2 cellular contexts compared by ENCODE assay signal in the genomic region with DNA sequence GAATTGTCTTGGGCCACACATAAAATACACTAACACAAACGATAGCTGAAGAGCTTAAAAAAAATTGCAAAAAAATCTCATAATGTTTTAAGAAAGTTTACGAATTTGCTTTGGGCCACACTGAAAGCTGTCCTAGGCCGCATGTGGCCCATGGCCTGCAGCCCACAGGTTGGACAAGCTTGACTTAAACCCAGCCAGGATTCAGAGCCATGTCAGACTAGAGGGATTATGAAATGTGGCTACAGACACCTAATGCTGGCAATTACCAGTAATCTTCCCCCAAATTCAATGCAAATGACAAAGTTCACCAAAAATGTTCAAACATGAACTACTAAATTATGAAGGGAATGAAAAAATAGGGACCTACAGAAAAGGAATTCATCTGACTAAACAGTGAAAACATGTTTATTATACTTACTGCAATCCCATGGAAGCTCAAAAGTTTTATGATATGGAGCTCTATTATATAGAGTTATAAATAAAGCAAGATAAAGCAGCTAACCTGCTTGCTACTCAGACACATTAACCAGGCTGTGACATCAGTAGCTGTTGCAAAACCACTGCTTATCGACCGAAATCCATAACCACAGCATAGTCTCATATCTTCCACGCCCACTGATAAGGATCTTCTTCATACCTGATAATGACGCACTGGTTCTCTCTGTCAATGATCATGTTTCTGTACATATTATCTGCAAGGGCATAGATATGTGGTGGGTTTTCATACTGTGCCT.
TF ChIP-seq lines count a peak whose summit lies in the region.

No MANE protein-coding gene starts in this region.

TF ChIP-seq in GM12878, 131 proteins besides CTCF, POLR2A, EP300 and RAD21 (continues in another document):
- TF ChIP-seq, protein P1, sequence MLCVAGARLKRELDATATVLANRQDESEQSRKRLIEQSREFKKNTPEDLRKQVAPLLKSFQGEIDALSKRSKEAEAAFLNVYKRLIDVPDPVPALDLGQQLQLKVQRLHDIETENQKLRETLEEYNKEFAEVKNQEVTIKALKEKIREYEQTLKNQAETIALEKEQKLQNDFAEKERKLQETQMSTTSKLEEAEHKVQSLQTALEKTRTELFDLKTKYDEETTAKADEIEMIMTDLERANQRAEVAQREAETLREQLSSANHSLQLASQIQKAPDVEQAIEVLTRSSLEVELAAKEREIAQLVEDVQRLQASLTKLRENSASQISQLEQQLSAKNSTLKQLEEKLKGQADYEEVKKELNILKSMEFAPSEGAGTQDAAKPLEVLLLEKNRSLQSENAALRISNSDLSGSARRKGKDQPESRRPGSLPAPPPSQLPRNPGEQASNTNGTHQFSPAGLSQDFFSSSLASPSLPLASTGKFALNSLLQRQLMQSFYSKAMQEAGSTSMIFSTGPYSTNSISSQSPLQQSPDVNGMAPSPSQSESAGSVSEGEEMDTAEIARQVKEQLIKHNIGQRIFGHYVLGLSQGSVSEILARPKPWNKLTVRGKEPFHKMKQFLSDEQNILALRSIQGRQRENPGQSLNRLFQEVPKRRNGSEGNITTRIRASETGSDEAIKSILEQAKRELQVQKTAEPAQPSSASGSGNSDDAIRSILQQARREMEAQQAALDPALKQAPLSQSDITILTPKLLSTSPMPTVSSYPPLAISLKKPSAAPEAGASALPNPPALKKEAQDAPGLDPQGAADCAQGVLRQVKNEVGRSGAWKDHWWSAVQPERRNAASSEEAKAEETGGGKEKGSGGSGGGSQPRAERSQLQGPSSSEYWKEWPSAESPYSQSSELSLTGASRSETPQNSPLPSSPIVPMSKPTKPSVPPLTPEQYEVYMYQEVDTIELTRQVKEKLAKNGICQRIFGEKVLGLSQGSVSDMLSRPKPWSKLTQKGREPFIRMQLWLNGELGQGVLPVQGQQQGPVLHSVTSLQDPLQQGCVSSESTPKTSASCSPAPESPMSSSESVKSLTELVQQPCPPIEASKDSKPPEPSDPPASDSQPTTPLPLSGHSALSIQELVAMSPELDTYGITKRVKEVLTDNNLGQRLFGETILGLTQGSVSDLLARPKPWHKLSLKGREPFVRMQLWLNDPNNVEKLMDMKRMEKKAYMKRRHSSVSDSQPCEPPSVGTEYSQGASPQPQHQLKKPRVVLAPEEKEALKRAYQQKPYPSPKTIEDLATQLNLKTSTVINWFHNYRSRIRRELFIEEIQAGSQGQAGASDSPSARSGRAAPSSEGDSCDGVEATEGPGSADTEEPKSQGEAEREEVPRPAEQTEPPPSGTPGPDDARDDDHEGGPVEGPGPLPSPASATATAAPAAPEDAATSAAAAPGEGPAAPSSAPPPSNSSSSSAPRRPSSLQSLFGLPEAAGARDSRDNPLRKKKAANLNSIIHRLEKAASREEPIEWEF (IDR thresholded peaks at IDR 0.05; ENCODE audit: insufficient replicate concordance, low read depth, low read length) = peak; percentile 66
- TF ChIP-seq GATAD2B (conservative IDR thresholded peaks at IDR 0.05; ENCODE audit: low read depth) = no peak
- TF ChIP-seq CBFB (IDR thresholded peaks at IDR 0.05; ENCODE audit: low read depth) = no peak
- TF ChIP-seq GABPA (IDR thresholded peaks at IDR 0.05; ENCODE audit: low read depth) = no peak
- TF ChIP-seq ZNF274 (IDR thresholded peaks at IDR 0.05; ENCODE audit: insufficient read depth, insufficient read length) = no peak
- TF ChIP-seq CHD2 (IDR thresholded peaks at IDR 0.05; ENCODE audit: borderline replicate concordance, low read depth, low read length) = peak; percentile 49; the same call in 1 of the 2 replicates
- no peak for TF ChIP-seq HDAC6 (IDR thresholded peaks at IDR 0.05; ENCODE audit: unreplicated experiment)
- no peak for TF ChIP-seq BACH1 (IDR thresholded peaks at IDR 0.05; ENCODE audit: borderline replicate concordance)
- no peak for TF ChIP-seq NBN (IDR thresholded peaks at IDR 0.05)
- peak; percentile 85 for TF ChIP-seq ATF7 (IDR thresholded peaks at IDR 0.05; ENCODE audit: low read depth)
- no peak for TF ChIP-seq HDGF (IDR thresholded peaks at IDR 0.05)
- TF ChIP-seq, protein P2, sequence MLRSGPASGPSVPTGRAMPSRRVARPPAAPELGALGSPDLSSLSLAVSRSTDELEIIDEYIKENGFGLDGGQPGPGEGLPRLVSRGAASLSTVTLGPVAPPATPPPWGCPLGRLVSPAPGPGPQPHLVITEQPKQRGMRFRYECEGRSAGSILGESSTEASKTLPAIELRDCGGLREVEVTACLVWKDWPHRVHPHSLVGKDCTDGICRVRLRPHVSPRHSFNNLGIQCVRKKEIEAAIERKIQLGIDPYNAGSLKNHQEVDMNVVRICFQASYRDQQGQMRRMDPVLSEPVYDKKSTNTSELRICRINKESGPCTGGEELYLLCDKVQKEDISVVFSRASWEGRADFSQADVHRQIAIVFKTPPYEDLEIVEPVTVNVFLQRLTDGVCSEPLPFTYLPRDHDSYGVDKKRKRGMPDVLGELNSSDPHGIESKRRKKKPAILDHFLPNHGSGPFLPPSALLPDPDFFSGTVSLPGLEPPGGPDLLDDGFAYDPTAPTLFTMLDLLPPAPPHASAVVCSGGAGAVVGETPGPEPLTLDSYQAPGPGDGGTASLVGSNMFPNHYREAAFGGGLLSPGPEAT (IDR thresholded peaks at IDR 0.05; ENCODE audit: low read depth) = no peak; the same call in 1 of the 2 replicates
- TF ChIP-seq, protein P3, sequence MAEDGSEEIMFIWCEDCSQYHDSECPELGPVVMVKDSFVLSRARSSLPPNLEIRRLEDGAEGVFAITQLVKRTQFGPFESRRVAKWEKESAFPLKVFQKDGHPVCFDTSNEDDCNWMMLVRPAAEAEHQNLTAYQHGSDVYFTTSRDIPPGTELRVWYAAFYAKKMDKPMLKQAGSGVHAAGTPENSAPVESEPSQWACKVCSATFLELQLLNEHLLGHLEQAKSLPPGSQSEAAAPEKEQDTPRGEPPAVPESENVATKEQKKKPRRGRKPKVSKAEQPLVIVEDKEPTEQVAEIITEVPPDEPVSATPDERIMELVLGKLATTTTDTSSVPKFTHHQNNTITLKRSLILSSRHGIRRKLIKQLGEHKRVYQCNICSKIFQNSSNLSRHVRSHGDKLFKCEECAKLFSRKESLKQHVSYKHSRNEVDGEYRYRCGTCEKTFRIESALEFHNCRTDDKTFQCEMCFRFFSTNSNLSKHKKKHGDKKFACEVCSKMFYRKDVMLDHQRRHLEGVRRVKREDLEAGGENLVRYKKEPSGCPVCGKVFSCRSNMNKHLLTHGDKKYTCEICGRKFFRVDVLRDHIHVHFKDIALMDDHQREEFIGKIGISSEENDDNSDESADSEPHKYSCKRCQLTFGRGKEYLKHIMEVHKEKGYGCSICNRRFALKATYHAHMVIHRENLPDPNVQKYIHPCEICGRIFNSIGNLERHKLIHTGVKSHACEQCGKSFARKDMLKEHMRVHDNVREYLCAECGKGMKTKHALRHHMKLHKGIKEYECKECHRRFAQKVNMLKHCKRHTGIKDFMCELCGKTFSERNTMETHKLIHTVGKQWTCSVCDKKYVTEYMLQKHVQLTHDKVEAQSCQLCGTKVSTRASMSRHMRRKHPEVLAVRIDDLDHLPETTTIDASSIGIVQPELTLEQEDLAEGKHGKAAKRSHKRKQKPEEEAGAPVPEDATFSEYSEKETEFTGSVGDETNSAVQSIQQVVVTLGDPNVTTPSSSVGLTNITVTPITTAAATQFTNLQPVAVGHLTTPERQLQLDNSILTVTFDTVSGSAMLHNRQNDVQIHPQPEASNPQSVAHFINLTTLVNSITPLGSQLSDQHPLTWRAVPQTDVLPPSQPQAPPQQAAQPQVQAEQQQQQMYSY (CRISPR knock-in tag; IDR thresholded peaks at IDR 0.05) = no peak
- no peak for TF ChIP-seq SUPT20H (IDR thresholded peaks at IDR 0.05; ENCODE audit: borderline replicate concordance, control insufficient read depth, low read depth, low read length)
- TF ChIP-seq MTA2 (IDR thresholded peaks at IDR 0.05; ENCODE audit: low read depth) = peak; percentile 75
- TF ChIP-seq BHLHE40 (IDR thresholded peaks at IDR 0.05; ENCODE audit: borderline replicate concordance in 1 of 2, low read depth in 2 of 2, low read length in 1 of 2) = peak in 1 of 2 experiments; percentile 21; a peak in 1 of 4 replicates
- peak; percentile 36 to 62; a peak in 2 of 4 replicates for TF ChIP-seq IKZF2 (IDR thresholded peaks at IDR 0.05)

TF ChIP-seq in GM23338, 12 proteins besides CTCF, POLR2A, EP300 and RAD21 (continued from another document):
- TF ChIP-seq, protein P4, sequence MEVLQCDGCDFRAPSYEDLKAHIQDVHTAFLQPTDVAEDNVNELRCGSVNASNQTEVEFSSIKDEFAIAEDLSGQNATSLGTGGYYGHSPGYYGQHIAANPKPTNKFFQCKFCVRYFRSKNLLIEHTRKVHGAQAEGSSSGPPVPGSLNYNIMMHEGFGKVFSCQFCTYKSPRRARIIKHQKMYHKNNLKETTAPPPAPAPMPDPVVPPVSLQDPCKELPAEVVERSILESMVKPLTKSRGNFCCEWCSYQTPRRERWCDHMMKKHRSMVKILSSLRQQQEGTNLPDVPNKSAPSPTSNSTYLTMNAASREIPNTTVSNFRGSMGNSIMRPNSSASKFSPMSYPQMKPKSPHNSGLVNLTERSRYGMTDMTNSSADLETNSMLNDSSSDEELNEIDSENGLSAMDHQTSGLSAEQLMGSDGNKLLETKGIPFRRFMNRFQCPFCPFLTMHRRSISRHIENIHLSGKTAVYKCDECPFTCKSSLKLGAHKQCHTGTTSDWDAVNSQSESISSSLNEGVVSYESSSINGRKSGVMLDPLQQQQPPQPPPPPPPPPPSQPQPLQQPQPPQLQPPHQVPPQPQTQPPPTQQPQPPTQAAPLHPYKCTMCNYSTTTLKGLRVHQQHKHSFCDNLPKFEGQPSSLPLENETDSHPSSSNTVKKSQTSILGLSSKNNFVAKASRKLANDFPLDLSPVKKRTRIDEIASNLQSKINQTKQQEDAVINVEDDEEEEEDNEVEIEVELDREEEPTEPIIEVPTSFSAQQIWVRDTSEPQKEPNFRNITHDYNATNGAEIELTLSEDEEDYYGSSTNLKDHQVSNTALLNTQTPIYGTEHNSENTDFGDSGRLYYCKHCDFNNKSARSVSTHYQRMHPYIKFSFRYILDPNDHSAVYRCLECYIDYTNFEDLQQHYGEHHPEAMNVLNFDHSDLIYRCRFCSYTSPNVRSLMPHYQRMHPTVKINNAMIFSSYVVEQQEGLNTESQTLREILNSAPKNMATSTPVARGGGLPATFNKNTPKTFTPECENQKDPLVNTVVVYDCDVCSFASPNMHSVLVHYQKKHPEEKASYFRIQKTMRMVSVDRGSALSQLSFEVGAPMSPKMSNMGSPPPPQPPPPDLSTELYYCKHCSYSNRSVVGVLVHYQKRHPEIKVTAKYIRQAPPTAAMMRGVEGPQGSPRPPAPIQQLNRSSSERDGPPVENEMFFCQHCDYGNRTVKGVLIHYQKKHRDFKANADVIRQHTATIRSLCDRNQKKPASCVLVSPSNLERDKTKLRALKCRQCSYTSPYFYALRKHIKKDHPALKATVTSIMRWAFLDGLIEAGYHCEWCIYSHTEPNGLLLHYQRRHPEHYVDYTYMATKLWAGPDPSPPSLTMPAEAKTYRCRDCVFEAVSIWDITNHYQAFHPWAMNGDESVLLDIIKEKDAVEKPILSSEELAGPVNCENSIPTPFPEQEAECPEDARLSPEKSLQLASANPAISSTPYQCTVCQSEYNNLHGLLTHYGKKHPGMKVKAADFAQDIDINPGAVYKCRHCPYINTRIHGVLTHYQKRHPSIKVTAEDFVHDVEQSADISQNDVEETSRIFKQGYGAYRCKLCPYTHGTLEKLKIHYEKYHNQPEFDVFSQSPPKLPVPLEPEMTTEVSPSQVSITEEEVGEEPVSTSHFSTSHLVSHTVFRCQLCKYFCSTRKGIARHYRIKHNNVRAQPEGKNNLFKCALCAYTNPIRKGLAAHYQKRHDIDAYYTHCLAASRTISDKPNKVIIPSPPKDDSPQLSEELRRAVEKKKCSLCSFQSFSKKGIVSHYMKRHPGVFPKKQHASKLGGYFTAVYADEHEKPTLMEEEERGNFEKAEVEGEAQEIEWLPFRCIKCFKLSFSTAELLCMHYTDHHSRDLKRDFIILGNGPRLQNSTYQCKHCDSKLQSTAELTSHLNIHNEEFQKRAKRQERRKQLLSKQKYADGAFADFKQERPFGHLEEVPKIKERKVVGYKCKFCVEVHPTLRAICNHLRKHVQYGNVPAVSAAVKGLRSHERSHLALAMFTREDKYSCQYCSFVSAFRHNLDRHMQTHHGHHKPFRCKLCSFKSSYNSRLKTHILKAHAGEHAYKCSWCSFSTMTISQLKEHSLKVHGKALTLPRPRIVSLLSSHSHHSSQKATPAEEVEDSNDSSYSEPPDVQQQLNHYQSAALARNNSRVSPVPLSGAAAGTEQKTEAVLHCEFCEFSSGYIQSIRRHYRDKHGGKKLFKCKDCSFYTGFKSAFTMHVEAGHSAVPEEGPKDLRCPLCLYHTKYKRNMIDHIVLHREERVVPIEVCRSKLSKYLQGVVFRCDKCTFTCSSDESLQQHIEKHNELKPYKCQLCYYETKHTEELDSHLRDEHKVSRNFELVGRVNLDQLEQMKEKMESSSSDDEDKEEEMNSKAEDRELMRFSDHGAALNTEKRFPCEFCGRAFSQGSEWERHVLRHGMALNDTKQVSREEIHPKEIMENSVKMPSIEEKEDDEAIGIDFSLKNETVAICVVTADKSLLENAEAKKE (CRISPR knock-in tag; IDR thresholded peaks at IDR 0.05) = no peak
- TF ChIP-seq ZNF331 (CRISPR knock-in tag; IDR thresholded peaks at IDR 0.05; ENCODE audit: low read depth) = no peak
- no peak for TF ChIP-seq CREB1 (CRISPR knock-in tag; IDR thresholded peaks at IDR 0.05; ENCODE audit: low read depth)
- no peak for TF ChIP-seq STAT1 (IDR thresholded peaks at IDR 0.05; ENCODE audit: unreplicated experiment)
- TF ChIP-seq JUNB (IDR thresholded peaks at IDR 0.05; ENCODE audit: unreplicated experiment) = no peak
- TF ChIP-seq ZNF114 (CRISPR knock-in tag; IDR thresholded peaks at IDR 0.05) = no peak
- TF ChIP-seq POLR2AphosphoS5 (IDR thresholded peaks at IDR 0.05; ENCODE audit: low read depth) = no peak
